ENCODE assay signal across 8 cellular contexts in the genomic region with DNA sequence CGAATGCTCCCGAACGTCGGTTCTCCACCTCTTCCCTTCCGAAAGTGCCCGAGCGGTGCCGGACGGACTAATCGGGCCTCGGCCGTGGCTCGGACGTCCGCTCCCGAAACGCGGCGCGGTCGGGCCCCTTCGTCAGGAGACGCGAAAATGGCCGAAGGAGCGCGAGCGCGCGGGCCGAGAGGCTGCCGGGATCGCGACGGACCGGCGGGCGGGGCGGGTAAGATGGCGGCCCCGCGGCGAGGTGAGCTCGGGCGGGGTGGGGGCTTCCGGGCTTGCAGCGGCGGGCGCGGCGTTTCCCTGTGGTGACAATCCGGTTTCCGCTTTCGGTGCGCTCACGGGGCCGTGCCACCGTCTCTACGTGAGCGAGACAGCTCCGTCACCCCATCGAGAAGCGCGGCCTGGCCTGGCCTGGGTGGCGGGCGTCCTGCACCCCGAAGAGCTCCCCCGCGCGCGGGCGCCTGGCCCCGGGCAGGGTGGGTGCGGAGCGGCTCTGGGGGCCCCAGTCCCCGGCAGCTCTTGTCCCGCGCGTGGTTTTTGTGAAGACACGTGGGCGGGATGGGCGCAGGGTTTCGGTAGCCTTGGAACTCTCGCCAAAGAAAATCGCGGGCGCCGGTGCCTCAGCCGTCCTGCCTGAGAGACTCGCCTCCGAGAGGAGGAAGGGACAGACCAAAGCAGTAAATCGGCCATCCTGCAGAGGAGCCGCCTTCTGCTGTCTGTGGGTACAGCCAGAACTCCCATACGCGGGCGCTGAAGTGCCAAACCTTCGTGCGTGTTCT. TPM values are rescaled to one million over a fixed set of nuclear protein-coding genes. Genes with fewer than 3 reads are reported as not detected.
DNase-seq lines count a peak whose midpoint lies in the region; ATAC-seq and TF ChIP-seq lines count a peak whose summit lies in the region.

TMEM80 (plus strand) TSS at position 211 of the 776 bp plus-strand sequence; CDS start at position 223, 12 bp downstream.

- peak within 1 kb of the TSS; percentile 74 for H2AFZ ChIP-seq in KMS-11 (ENCODE audit: low read depth)

- ATAC-seq in GM21723 (IDR thresholded peaks at IDR 0.05; ENCODE audit: unreplicated experiment) (peak; percentile 69), naive B cell (ENCODE audit: low read depth in 2 of 2) (peak; percentile 63 to 66)
- ATAC-seq in stimulated activated memory B cell treated with anti-CD40 and anti-IgM and Interleukin-4, amounts not matched to agents 10 μg/mL and 1 μg/mL and 100 μg/mL, for 72 hours: peak; percentile 87

- H3K4me1 ChIP-seq in KMS-11 (ENCODE audit: low read depth, poor library complexity, severe bottlenecking) (peaks cover 28% of the 10 kb centered on the region), Peyer's patch (peaks cover 3 to 36% (median 24%) of the 10 kb centered on the region in 4 donors)

- no peak within 1 kb of the TSS for H3K4me3 ChIP-seq in KMS-11 (IDR thresholded peaks at IDR 0.05; ENCODE audit: insufficient read depth, low read depth, low read length)
- peak within 1 kb of the TSS; percentile 81 to 95 (median 92) for H3K4me3 ChIP-seq in Peyer's patch

- H3K36me3 ChIP-seq in KMS-11 (ENCODE audit: insufficient read depth) (no peaks in the 10 kb centered on the region), Peyer's patch (peaks cover 0 to 5% (median 0%) of the 10 kb centered on the region in 3 donors)

- H3K9ac ChIP-seq in KMS-11: peak within 1 kb of the TSS; percentile 99

- H3K27ac Mint-ChIP-seq in activated T-helper 1 cell treated with anti-CD3 and anti-CD28 coated beads, Interleukin-12 subunit alpha, Interleukin-12 subunit beta, Interleukin-2, Interleukin-4 antibody, amounts not matched to agents 30 ng/mL and 10 ng/mL and 1 ng/mL, durations not matched to agents 14 hours and 24 hours and 36 hours: peak within 1 kb of the TSS; percentile 93
- peak within 1 kb of the TSS; percentile 94 to 98 (median 96) for H3K27ac Mint-ChIP-seq in naive B cell
- peak within 1 kb of the TSS; percentile 100 for H3K27ac Mint-ChIP-seq in stimulated activated memory B cell treated with anti-CD40 and anti-IgM and Interleukin-4, amounts not matched to agents 10 μg/mL and 1 μg/mL and 100 μg/mL, for 72 hours

- peaks cover 20% of the 10 kb centered on the region for H3K36me3 Mint-ChIP-seq in activated T-helper 1 cell treated with anti-CD3 and anti-CD28 coated beads, Interleukin-12 subunit alpha, Interleukin-12 subunit beta, Interleukin-2, Interleukin-4 antibody, amounts not matched to agents 30 ng/mL and 10 ng/mL and 1 ng/mL, durations not matched to agents 14 hours and 24 hours and 36 hours (ENCODE audit: low read depth)
- H3K36me3 Mint-ChIP-seq in naive B cell: no peaks in the 10 kb centered on the region
- H3K36me3 Mint-ChIP-seq in stimulated activated memory B cell treated with anti-CD40 and anti-IgM and Interleukin-4, amounts not matched to agents 10 μg/mL and 1 μg/mL and 100 μg/mL, for 72 hours: no peaks in the 10 kb centered on the region

- peaks cover 48% of the 10 kb centered on the region for H3K4me1 Mint-ChIP-seq in activated T-helper 1 cell treated with anti-CD3 and anti-CD28 coated beads, Interleukin-12 subunit alpha, Interleukin-12 subunit beta, Interleukin-2, Interleukin-4 antibody, amounts not matched to agents 30 ng/mL and 10 ng/mL and 1 ng/mL, durations not matched to agents 14 hours and 24 hours and 36 hours (ENCODE audit: low read depth)
- peaks cover 30 to 45% (median 40%) of the 10 kb centered on the region in 3 donors for H3K4me1 Mint-ChIP-seq in naive B cell
- peaks cover 52% of the 10 kb centered on the region for H3K4me1 Mint-ChIP-seq in stimulated activated memory B cell treated with anti-CD40 and anti-IgM and Interleukin-4, amounts not matched to agents 10 μg/mL and 1 μg/mL and 100 μg/mL, for 72 hours

- no peak for TF ChIP-seq CTCF in KMS-11 (conservative IDR thresholded peaks at IDR 0.05; ENCODE audit: low read depth, low read length)
- TF ChIP-seq CTCF in Peyer's patch (IDR thresholded peaks at IDR 0.05): no peak

- no peaks in the 10 kb centered on the region for H4K20me1 ChIP-seq in KMS-11 (ENCODE audit: insufficient read depth)

- H3K27ac ChIP-seq in KMS-11: peak within 1 kb of the TSS; percentile 100
- H3K27ac ChIP-seq in Peyer's patch: peak within 1 kb of the TSS; percentile 98 to 100 (median 99)

- TF ChIP-seq POLR2A in Peyer's patch (IDR thresholded peaks at IDR 0.05): peak; percentile 57 to 63

- H3K4me3 Mint-ChIP-seq in activated T-helper 1 cell treated with anti-CD3 and anti-CD28 coated beads, Interleukin-12 subunit alpha, Interleukin-12 subunit beta, Interleukin-2, Interleukin-4 antibody, amounts not matched to agents 30 ng/mL and 10 ng/mL and 1 ng/mL, durations not matched to agents 14 hours and 24 hours and 36 hours: peak within 1 kb of the TSS; percentile 88
- H3K4me3 Mint-ChIP-seq in naive B cell: peak within 1 kb of the TSS; percentile 89 to 98 (median 92)
- peak within 1 kb of the TSS; percentile 85 for H3K4me3 Mint-ChIP-seq in stimulated activated memory B cell treated with anti-CD40 and anti-IgM and Interleukin-4, amounts not matched to agents 10 μg/mL and 1 μg/mL and 100 μg/mL, for 72 hours

- no peaks in the 10 kb centered on the region for H3K9me3 Mint-ChIP-seq in activated T-helper 1 cell treated with anti-CD3 and anti-CD28 coated beads, Interleukin-12 subunit alpha, Interleukin-12 subunit beta, Interleukin-2, Interleukin-4 antibody, amounts not matched to agents 30 ng/mL and 10 ng/mL and 1 ng/mL, durations not matched to agents 14 hours and 24 hours and 36 hours
- no peaks in the 10 kb centered on the region for H3K9me3 Mint-ChIP-seq in naive B cell
- H3K9me3 Mint-ChIP-seq in stimulated activated memory B cell treated with anti-CD40 and anti-IgM and Interleukin-4, amounts not matched to agents 10 μg/mL and 1 μg/mL and 100 μg/mL, for 72 hours: no peaks in the 10 kb centered on the region

- H3K27me3 ChIP-seq in KMS-11 (ENCODE audit: insufficient read depth, low read depth) (no peaks in the 10 kb centered on the region), Peyer's patch (no peaks in the 10 kb centered on the region)

- intact Hi-C loops in activated T-helper 1 cell treated with anti-CD3 and anti-CD28 coated beads, Interleukin-12 subunit alpha, Interleukin-12 subunit beta, Interleukin-2, Interleukin-4 antibody, amounts not matched to agents 30 ng/mL and 10 ng/mL and 1 ng/mL, durations not matched to agents 14 hours and 24 hours and 36 hours (cut with micrococcal nuclease): loop anchor here (1.0 to 10.0 kb wide), 6 partner anchors 28 to 689 kb away; partner anchors contain the start of genes BRSK2, PHRF1, SLC25A22 and TALDO1

- H3K79me2 ChIP-seq in KMS-11 (ENCODE audit: insufficient read depth, low read depth): peaks cover 48% of the 10 kb centered on the region

- H3K9me3 ChIP-seq in Peyer's patch: no peaks in the 10 kb centered on the region

- peaks cover 2% of the 10 kb centered on the region for H3K27me3 Mint-ChIP-seq in activated T-helper 1 cell treated with anti-CD3 and anti-CD28 coated beads, Interleukin-12 subunit alpha, Interleukin-12 subunit beta, Interleukin-2, Interleukin-4 antibody, amounts not matched to agents 30 ng/mL and 10 ng/mL and 1 ng/mL, durations not matched to agents 14 hours and 24 hours and 36 hours (ENCODE audit: insufficient read depth)
- no peaks in the 10 kb centered on the region for H3K27me3 Mint-ChIP-seq in naive B cell
- H3K27me3 Mint-ChIP-seq in stimulated activated memory B cell treated with anti-CD40 and anti-IgM and Interleukin-4, amounts not matched to agents 10 μg/mL and 1 μg/mL and 100 μg/mL, for 72 hours: no peaks in the 10 kb centered on the region

- peak within 1 kb of the TSS; percentile 71 for H3K4me2 ChIP-seq in KMS-11

- DNase-seq in DMS53 (lab: John Stamatoyannopoulos, UW) (peak; percentile 100), Peyer's patch (peak; percentile 99 to 100 (median 100)), fibroblast of gingiva (ENCODE audit: low read depth) (peak; percentile 97), naive B cell (peak; percentile 98)
- DNase-seq in activated T-helper 1 cell treated with anti-CD3 and anti-CD28 coated beads, Interleukin-12 subunit alpha, Interleukin-12 subunit beta, Interleukin-2, Interleukin-4 antibody, amounts not matched to agents 30 ng/mL and 10 ng/mL and 1 ng/mL, durations not matched to agents 14 hours and 24 hours and 36 hours (ENCODE audit: low spot score): peak; percentile 98

RNA-seq across cellular contexts. Expression of gene TMEM80, which starts in this region (rescaled TPM):
- 10 to 100 TPM; 10.7 to 58.9 (median 44.5) TPM for total RNA-seq in Peyer's patch
- total RNA-seq in activated T-helper 1 cell treated with anti-CD3 and anti-CD28 coated beads, Interleukin-12 subunit alpha, Interleukin-12 subunit beta, Interleukin-2, Interleukin-4 antibody, amounts not matched to agents 30 ng/mL and 10 ng/mL and 1 ng/mL, durations not matched to agents 14 hours and 24 hours and 36 hours: 14.2 and 14.7 TPM in 2 replicates
- 10 to 100 TPM; 31.5 to 41.0 (median 36.6) TPM for polyA plus RNA-seq in naive B cell (ENCODE audit: low read depth in 6 of 6)
